In the genomic region with DNA sequence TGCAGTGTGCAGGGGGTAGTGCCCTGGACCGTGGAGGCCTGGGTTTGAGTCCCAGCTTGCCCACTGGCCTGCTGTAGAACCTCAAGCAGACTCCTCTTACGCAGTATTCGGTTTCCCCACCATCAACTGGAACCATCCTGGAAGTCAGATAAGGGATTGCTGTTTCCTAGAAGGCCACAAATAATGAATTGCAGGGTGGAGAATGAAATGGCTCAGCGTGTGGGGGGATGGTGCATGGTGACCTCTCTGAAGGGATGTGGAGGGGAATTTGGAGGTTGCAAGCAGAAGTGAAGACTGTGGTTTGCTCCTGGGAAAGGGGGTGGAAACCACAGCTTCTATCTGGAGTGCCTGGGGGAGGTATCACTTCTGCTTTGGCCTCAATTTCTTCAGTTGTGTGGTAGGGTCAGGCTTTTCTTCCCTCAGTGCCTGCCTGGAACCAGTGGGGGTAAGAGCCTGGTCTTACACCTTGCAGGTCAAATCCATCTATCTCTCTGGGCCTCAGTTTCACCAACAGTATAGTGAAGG, we compare ENCODE assay signal across 9 cellular contexts. TPM values are rescaled to one million over a fixed set of nuclear protein-coding genes. Genes with fewer than 3 reads are reported as not detected.
DNase-seq lines count a peak whose midpoint lies in the region; ATAC-seq and TF ChIP-seq lines count a peak whose summit lies in the region.
"Had no signal": no experiment of that assay in that cellular context is flagged by ENCODE, and none has a peak within 500 bp of the region (broad histone marks: within the 10 kb centered on the region; RNA-seq: fewer than 3 reads in every experiment).

No MANE protein-coding gene starts in this region.

- H3K9me3 ChIP-seq in MG63: no peaks in the 10 kb centered on the region

- peaks cover under 1% of the 10 kb centered on the region for H3K36me3 Mint-ChIP-seq in activated naive CD4-positive, alpha-beta T cell treated with anti-CD3 and anti-CD28 coated beads, Interleukin-2, amount 10 ng/mL, durations not matched to agents 7 days and 5 days
- H3K36me3 Mint-ChIP-seq in stimulated activated naive CD8-positive, alpha-beta T cell treated with anti-CD3 and anti-CD28 coated beads, Interleukin-15, Interleukin-2, amounts not matched to agents 100 ng/mL and 50 ng/mL, for 24 hours (ENCODE audit: low read depth): no peaks in the 10 kb centered on the region

- CTCF ChIA-PET in activated naive CD4-positive, alpha-beta T cell treated with anti-CD3 and anti-CD28 coated beads, Interleukin-2, amount 10 ng/mL, durations not matched to agents 7 days and 5 days (lab: Charles Lee): no interaction called here

- no peak for TF ChIP-seq CTCF in GM13977 (IDR thresholded peaks at IDR 0.05; ENCODE audit: extremely low read depth, insufficient read depth, missing control alignments)

- in situ Hi-C loops in GM13977 (cut with MboI; ENCODE audit: low pct_unique_long_range_greater_than_20kb, low sequenced_read_pairs, unreplicated experiment): no loop called here

- H3K4me3 ChIP-seq in MG63: no peak overlapping the region

- H3K27me3 Mint-ChIP-seq in activated naive CD4-positive, alpha-beta T cell treated with anti-CD3 and anti-CD28 coated beads, Interleukin-2, amount 10 ng/mL, durations not matched to agents 7 days and 5 days: no peaks in the 10 kb centered on the region
- H3K27me3 Mint-ChIP-seq in stimulated activated naive CD8-positive, alpha-beta T cell treated with anti-CD3 and anti-CD28 coated beads, Interleukin-15, Interleukin-2, amounts not matched to agents 100 ng/mL and 50 ng/mL, for 24 hours: no peaks in the 10 kb centered on the region

- peak overlapping the region; percentile 46 for H3K4me3 Mint-ChIP-seq in activated naive CD4-positive, alpha-beta T cell treated with anti-CD3 and anti-CD28 coated beads, Interleukin-2, amount 10 ng/mL, durations not matched to agents 7 days and 5 days
- peak overlapping the region; percentile 64 for H3K4me3 Mint-ChIP-seq in stimulated activated naive CD8-positive, alpha-beta T cell treated with anti-CD3 and anti-CD28 coated beads, Interleukin-15, Interleukin-2, amounts not matched to agents 100 ng/mL and 50 ng/mL, for 24 hours

- ATAC-seq in GM21423 (IDR thresholded peaks at IDR 0.05; ENCODE audit: unreplicated experiment) (peak; percentile 73), HG03558 (IDR thresholded peaks at IDR 0.05; ENCODE audit: extremely low read depth, unreplicated experiment) (peak; percentile 77)

- DNase-seq in GM13977 (ENCODE audit: low spot score) (peak; percentile 57), MG63 (no peak), NCI-H446 treated with DMSO at 0.1 percent for 48 hours (lab: John Stamatoyannopoulos, UW) (no peak), ureter (ENCODE audit: low spot score) (no peak)
- DNase-seq in activated naive CD4-positive, alpha-beta T cell treated with anti-CD3 and anti-CD28 coated beads, Interleukin-2, amount 10 ng/mL, durations not matched to agents 7 days and 5 days: peak; percentile 23

- H3K36me3 ChIP-seq in MG63: no peaks in the 10 kb centered on the region

- peaks cover 55% of the 10 kb centered on the region for H3K4me1 Mint-ChIP-seq in activated naive CD4-positive, alpha-beta T cell treated with anti-CD3 and anti-CD28 coated beads, Interleukin-2, amount 10 ng/mL, durations not matched to agents 7 days and 5 days
- H3K4me1 Mint-ChIP-seq in stimulated activated naive CD8-positive, alpha-beta T cell treated with anti-CD3 and anti-CD28 coated beads, Interleukin-15, Interleukin-2, amounts not matched to agents 100 ng/mL and 50 ng/mL, for 24 hours (ENCODE audit: low read depth): peaks cover 72% of the 10 kb centered on the region

- no peaks in the 10 kb centered on the region for H3K9me3 Mint-ChIP-seq in activated naive CD4-positive, alpha-beta T cell treated with anti-CD3 and anti-CD28 coated beads, Interleukin-2, amount 10 ng/mL, durations not matched to agents 7 days and 5 days
- H3K9me3 Mint-ChIP-seq in stimulated activated naive CD8-positive, alpha-beta T cell treated with anti-CD3 and anti-CD28 coated beads, Interleukin-15, Interleukin-2, amounts not matched to agents 100 ng/mL and 50 ng/mL, for 24 hours: no peaks in the 10 kb centered on the region

- H3K27me3 ChIP-seq in MG63: peaks cover 14% of the 10 kb centered on the region

- H3K27ac Mint-ChIP-seq in activated naive CD4-positive, alpha-beta T cell treated with anti-CD3 and anti-CD28 coated beads, Interleukin-2, amount 10 ng/mL, durations not matched to agents 7 days and 5 days: no peak overlapping the region
- peak overlapping the region; percentile 17 for H3K27ac Mint-ChIP-seq in stimulated activated naive CD8-positive, alpha-beta T cell treated with anti-CD3 and anti-CD28 coated beads, Interleukin-15, Interleukin-2, amounts not matched to agents 100 ng/mL and 50 ng/mL, for 24 hours

RNA-seq across cellular contexts. Expression of gene ADGRG5, which starts 1.7 kb away (rescaled TPM):
- not detected in 2 replicates for total RNA-seq in MG63 (2014; rRNA removed; shearing (Covaris generic); ENCODE audit: low replicate concordance)
- 0.75 TPM for total RNA-seq in ureter
- total RNA-seq: NCI-H460 had no signal

RNA-seq across cellular contexts. Expression of gene CCDC102A, which starts 7.8 kb away (rescaled TPM):
- total RNA-seq in MG63 (2014; rRNA removed; shearing (Covaris generic); ENCODE audit: low replicate concordance): 33.1 and 34.6 TPM in 2 replicates
- total RNA-seq in ureter: 4.6 TPM

RNA-seq across cellular contexts. Expression of gene DOK4, which starts 57.9 kb away (rescaled TPM):
- 19.1 and 19.3 TPM in 2 replicates for total RNA-seq in MG63 (2014; rRNA removed; shearing (Covaris generic); ENCODE audit: low replicate concordance)
- 12.5 TPM for total RNA-seq in ureter

Comparison
In these comparisons a context has a peak if more than half of its experiments do, and no peak if none do; other contexts are left out.
1. DNase-seq: peak in GM13977 (single experiment) and activated naive CD4-positive, alpha-beta T cell treated with anti-CD3 and anti-CD28 coated beads, Interleukin-2, amount 10 ng/mL, durations not matched to agents 7 days and 5 days (single experiment); none in MG63 (single experiment), NCI-H446 treated with DMSO at 0.1 percent for 48 hours (single experiment) and ureter (single experiment).